ENCODE assay signal across 8 cellular contexts in genomic region chr1:203291201-203292096, GRCh38. TPM values are rescaled to one million over a fixed set of nuclear protein-coding genes. Genes with fewer than 3 reads are reported as not detected.
DNase-seq lines count a peak whose midpoint lies in the region; ATAC-seq and TF ChIP-seq lines count a peak whose summit lies in the region.

No MANE protein-coding gene starts in this region.

- peak overlapping the region; percentile 61 for H3K4me3 ChIP-seq in CD8-positive, alpha-beta T cell (ENCODE audit: low read depth, low read length)
- H3K4me3 ChIP-seq in endodermal cell (ENCODE audit: low read length) (no peak overlapping the region), ovary (no peak overlapping the region)

- H3K27ac ChIP-seq in CD8-positive, alpha-beta T cell (ENCODE audit: low read depth, low read length): peak overlapping the region; percentile 100
- H3K27ac ChIP-seq in endodermal cell (ENCODE audit: low read depth, low read length) (peak overlapping the region; percentile 79), ovary (peak overlapping the region; percentile 90 to 94)

- no peak for DNase-seq in CD8-positive, alpha-beta T cell
- DNase-seq in NCI-H146 treated with DMSO at 0.1 percent for 48 hours (lab: John Stamatoyannopoulos, UW; ENCODE audit: unreplicated experiment): peak; percentile 41
- DNase-seq in endodermal cell: peak; percentile 59
- DNase-seq in ovary: peak in 4 of 5 donors; percentile 67 to 74 (median 72)
- DNase-seq in AML-193 (lab: John Stamatoyannopoulos, UW): no peak
- no peak for DNase-seq in NCI-H2081 treated with DMSO at 0.1 percent for 48 hours (lab: John Stamatoyannopoulos, UW)

- no peak for TF ChIP-seq CTCF in CD8-positive, alpha-beta T cell (IDR thresholded peaks at IDR 0.05)
- TF ChIP-seq CTCF in endodermal cell (conservative IDR thresholded peaks at IDR 0.05) (no peak), ovary (IDR thresholded peaks at IDR 0.05) (peak in 1 of 3 donors; percentile 11)

- H3K4me3 Mint-ChIP-seq in CD8-positive, alpha-beta T cell: peak overlapping the region; percentile 72
- H3K4me3 Mint-ChIP-seq in endodermal cell: peak overlapping the region; percentile 43

- H3K36me3 ChIP-seq in CD8-positive, alpha-beta T cell (ENCODE audit: insufficient read depth, low read length): no peaks in the 10 kb centered on the region
- no peaks in the 10 kb centered on the region for H3K36me3 ChIP-seq in endodermal cell (ENCODE audit: control insufficient read depth, insufficient read depth, low read length)
- no peaks in the 10 kb centered on the region for H3K36me3 ChIP-seq in ovary

- intact Hi-C loops in CD8-positive, alpha-beta T cell (cut with DNase I, micrococcal nuclease): loop anchor here in 1 of 2 experiments (5.0 kb wide), 1 partner anchor 316 kb away; no protein-coding TSS in a partner anchor
- intact Hi-C loops in ovary (cut with DNase I): no loop called here

- no peak for ATAC-seq in CD8-positive, alpha-beta T cell
- ATAC-seq in HG03457 (IDR thresholded peaks at IDR 0.05; ENCODE audit: unreplicated experiment): no peak
- no peak for ATAC-seq in GM18909 (IDR thresholded peaks at IDR 0.05; ENCODE audit: poor library complexity, unreplicated experiment)

- no peaks in the 10 kb centered on the region for H3K9me3 Mint-ChIP-seq in CD8-positive, alpha-beta T cell
- no peaks in the 10 kb centered on the region for H3K9me3 Mint-ChIP-seq in endodermal cell

- no peaks in the 10 kb centered on the region for H3K27me3 ChIP-seq in CD8-positive, alpha-beta T cell (ENCODE audit: insufficient read depth, low read length)
- H3K27me3 ChIP-seq in endodermal cell (ENCODE audit: control insufficient read depth, insufficient read depth, low read length, poor library complexity, severe bottlenecking): no peaks in the 10 kb centered on the region
- no peaks in the 10 kb centered on the region for H3K27me3 ChIP-seq in ovary

- no peak for TF ChIP-seq EP300 in ovary (IDR thresholded peaks at IDR 0.05)

- H3K9ac ChIP-seq in endodermal cell (ENCODE audit: extremely low read depth, low read length, poor library complexity, severe bottlenecking): peak overlapping the region; percentile 41

- POLR2A ChIA-PET in CD8-positive, alpha-beta T cell (lab: Charles Lee): interaction anchor here (0.6 to 7.1 kb wide), 9 partner anchors 8 to 1231 kb away, joined by 3 to 155 read pairs (median 22); no protein-coding TSS in a partner anchor

- H3K9me3 ChIP-seq in CD8-positive, alpha-beta T cell (ENCODE audit: low read length): no peaks in the 10 kb centered on the region
- H3K9me3 ChIP-seq in endodermal cell (ENCODE audit: control insufficient read depth, low read length) (no peaks in the 10 kb centered on the region), ovary (no peaks in the 10 kb centered on the region)

- H3K27me3 Mint-ChIP-seq in CD8-positive, alpha-beta T cell (ENCODE audit: low read depth): no peaks in the 10 kb centered on the region
- H3K27me3 Mint-ChIP-seq in endodermal cell (ENCODE audit: insufficient read depth): peaks cover 23% of the 10 kb centered on the region

- H3K27ac Mint-ChIP-seq in CD8-positive, alpha-beta T cell: peak overlapping the region; percentile 98
- peak overlapping the region; percentile 98 for H3K27ac Mint-ChIP-seq in endodermal cell

- no peak for TF ChIP-seq POLR2A in ovary (IDR thresholded peaks at IDR 0.05)

- peaks cover 88% of the 10 kb centered on the region for H3K4me1 Mint-ChIP-seq in CD8-positive, alpha-beta T cell (ENCODE audit: low read depth)
- peaks cover 69% of the 10 kb centered on the region for H3K4me1 Mint-ChIP-seq in endodermal cell

- no peaks in the 10 kb centered on the region for H3K36me3 Mint-ChIP-seq in CD8-positive, alpha-beta T cell
- H3K36me3 Mint-ChIP-seq in endodermal cell (ENCODE audit: low read depth): no peaks in the 10 kb centered on the region

- H3K4me1 ChIP-seq in CD8-positive, alpha-beta T cell (ENCODE audit: insufficient read depth, low read length): peaks cover 68% of the 10 kb centered on the region
- peaks cover 12% of the 10 kb centered on the region for H3K4me1 ChIP-seq in endodermal cell (ENCODE audit: control insufficient read depth, insufficient read depth, low read length)
- H3K4me1 ChIP-seq in ovary (ENCODE audit: insufficient read depth): peaks cover 22% of the 10 kb centered on the region

- 90 to 92% methylated on average over 15 to 17 of the region's 17 CpGs for WGBS in endodermal cell (ENCODE audit: insufficient coverage in 1 of 2, insufficient read length in 1 of 2), 2 experiments
- 70 to 76% (median 73%) methylated on average over 17 of the region's 17 CpGs for WGBS in ovary, 3 donors

- CTCF ChIA-PET in CD8-positive, alpha-beta T cell (lab: Charles Lee): interaction anchor here (0.7 to 22.4 kb wide), 9 partner anchors 15 to 197 kb away, joined by 3 to 388 read pairs (median 7); partner anchors contain the start of gene BTG2

RNA-seq across cellular contexts. Expression of gene BTG2, which starts 13.9 kb away (rescaled TPM):
- 100 to 1,000 TPM; 751 to 765 TPM for total RNA-seq in CD8-positive, alpha-beta T cell
- 10 to 100 TPM; 49.8 to 54.6 TPM for total RNA-seq in endodermal cell
- polyA plus RNA-seq in endodermal cell (2013, experiment 1 of 2): 73.2 TPM
- 77.5 TPM for polyA plus RNA-seq in endodermal cell (2013, experiment 2 of 2)
- 100 to 1,000 TPM; 124 to 395 (median 220) TPM for total RNA-seq in ovary
- 100 to 1,000 TPM; 113 to 167 TPM for polyA plus RNA-seq in ovary

RNA-seq across cellular contexts. Expression of gene FMOD, which starts 59.5 kb away (rescaled TPM):
- total RNA-seq in CD8-positive, alpha-beta T cell: not detected
- 1 to 10 TPM; 2.9 to 4.8 TPM for total RNA-seq in endodermal cell
- polyA plus RNA-seq in endodermal cell (2013, experiment 1 of 2): 2.4 TPM
- polyA plus RNA-seq in endodermal cell (2013, experiment 2 of 2): 1.4 TPM
- total RNA-seq in ovary: 100 to 1,000 TPM; 110 to 158 (median 137) TPM
- 100 to 1,000 TPM; 116 to 175 TPM for polyA plus RNA-seq in ovary

Comparison
In these comparisons a context has a peak if more than half of its experiments do, and no peak if none do; other contexts are left out.
1. DNase-seq: peak in NCI-H146 treated with DMSO at 0.1 percent for 48 hours (single experiment), endodermal cell (single experiment) and ovary (4 of 5); none in CD8-positive, alpha-beta T cell (0 of 7), AML-193 (0 of 2) and NCI-H2081 treated with DMSO at 0.1 percent for 48 hours (single experiment).
2. RNA of gene FMOD, which starts 59.5 kb away (total RNA-seq): 110 to 158 TPM in ovary; 2.9 to 4.8 TPM in endodermal cell and not detected in CD8-positive, alpha-beta T cell; every median in the first group is over 10 times any median in the second.
3. Peak in every context shown above with its lines, with median percentiles within 50 percentile points of each other: H3K27ac ChIP-seq.